ENCODE assay signal across 1 cellular context in genomic region chr17:15999141-15999973, GRCh38.
TF ChIP-seq lines count a peak whose summit lies in the region.

TSS of gene TTC19 (plus strand) at chr17:15999824. CDS start at chr17:15999849, 25 bp downstream.
TSS of gene ZSWIM7 (minus strand) at chr17:15999704. CDS start at chr17:15999594, 110 bp downstream.

TF ChIP-seq in HEK293, 187 proteins besides CTCF, POLR2A, EP300 and RAD21 (continued from another document and continues in another):
- TF ChIP-seq ZNF664 (tag by site-specific recombination; IDR thresholded peaks at IDR 0.05) (0 out of 2 replicates have a peak, but pooled peaks have one; percentile 1), BCL11A (tag by site-specific recombination; IDR thresholded peaks at IDR 0.05; ENCODE audit: low read depth) (peak; percentile 90), GLIS2 (tag by site-specific recombination; IDR thresholded peaks at IDR 0.05) (peak; percentile 100), ZNF391 (tag by site-specific recombination; IDR thresholded peaks at IDR 0.05; ENCODE audit: borderline replicate concordance, low read depth) (peak; percentile 86; the same call in 1 of the 2 replicates), MYNN (tag by site-specific recombination; IDR thresholded peaks at IDR 0.05; ENCODE audit: borderline replicate concordance) (no peak), ZSCAN4 (tag by site-specific recombination; IDR thresholded peaks at IDR 0.05) (0 out of 2 replicates have a peak, but pooled peaks have one; percentile 14), ZNF561 (tag by site-specific recombination; IDR thresholded peaks at IDR 0.05; ENCODE audit: borderline replicate concordance) (0 out of 2 replicates have a peak, but pooled peaks have one; percentile 13), ZBTB20 (tag by site-specific recombination; IDR thresholded peaks at IDR 0.05) (peak; percentile 83), BCL11B (tag by site-specific recombination; IDR thresholded peaks at IDR 0.05; ENCODE audit: low read depth) (peak; percentile 80; the same call in 1 of the 2 replicates), ZBTB1 (tag by site-specific recombination; IDR thresholded peaks at IDR 0.05) (0 out of 2 replicates have a peak, but pooled peaks have one; percentile 47), PRDM4 (tag by site-specific recombination; IDR thresholded peaks at IDR 0.05) (peak; percentile 47; the same call in 1 of the 2 replicates), ZNF701 (tag by site-specific recombination; IDR thresholded peaks at IDR 0.05) (no peak), ZNF580 (tag by site-specific recombination; IDR thresholded peaks at IDR 0.05) (peak; percentile 83; the same call in 1 of the 2 replicates), ZNF501 (tag by site-specific recombination; IDR thresholded peaks at IDR 0.05) (peak; percentile 90), TSHZ1 (tag by site-specific recombination; IDR thresholded peaks at IDR 0.05; ENCODE audit: borderline replicate concordance) (peak; percentile 10; the same call in 1 of the 2 replicates), ZBTB7A (tag by site-specific recombination; IDR thresholded peaks at IDR 0.05; ENCODE audit: low read depth) (0 out of 2 replicates have a peak, but pooled peaks have one; percentile 32), EGR2 (tag by site-specific recombination; IDR thresholded peaks at IDR 0.05; ENCODE audit: low read depth) (peak; percentile 57; the same call in 1 of the 2 replicates), PRDM1 (tag by site-specific recombination; IDR thresholded peaks at IDR 0.05) (peak; percentile 83), ZFHX2 (tag by site-specific recombination; conservative IDR thresholded peaks at IDR 0.05) (peak; percentile 70), ZFP37 (tag by site-specific recombination; IDR thresholded peaks at IDR 0.05) (peak; percentile 75), ZNF211 (tag by site-specific recombination; IDR thresholded peaks at IDR 0.05; ENCODE audit: low read depth) (no peak), ZBTB44 (tag by site-specific recombination; IDR thresholded peaks at IDR 0.05) (no peak), ZIC2 (tag by site-specific recombination; IDR thresholded peaks at IDR 0.05) (peak; percentile 100), ZSCAN16 (tag by site-specific recombination; IDR thresholded peaks at IDR 0.05) (peak; percentile 73; the same call in 1 of the 2 replicates), ZFP69B (tag by site-specific recombination; IDR thresholded peaks at IDR 0.05) (peak; percentile 65; the same call in 1 of the 2 replicates), ZNF121 (tag by site-specific recombination; IDR thresholded peaks at IDR 0.05) (no peak), ZNF362 (tag by site-specific recombination; IDR thresholded peaks at IDR 0.05) (peak; percentile 67), RBAK (tag by site-specific recombination; IDR thresholded peaks at IDR 0.05) (no peak), KLF17 (tag by site-specific recombination; IDR thresholded peaks at IDR 0.05) (peak; percentile 98), IKZF3 (tag by site-specific recombination; IDR thresholded peaks at IDR 0.05) (peak; percentile 66; the same call in 1 of the 2 replicates), YY2 (tag by site-specific recombination; IDR thresholded peaks at IDR 0.05) (peak; percentile 92), ZNF514 (tag by site-specific recombination; IDR thresholded peaks at IDR 0.05) (no peak), PRDM10 (tag by site-specific recombination; IDR thresholded peaks at IDR 0.05) (peak; percentile 83), YY1 (tag by site-specific recombination; IDR thresholded peaks at IDR 0.05) (peak; percentile 95), ZNF324 (tag by site-specific recombination; IDR thresholded peaks at IDR 0.05) (peak; percentile 95), PATZ1 (tag by site-specific recombination; IDR thresholded peaks at IDR 0.05) (peak; percentile 82), ZFP3 (tag by site-specific recombination; IDR thresholded peaks at IDR 0.05; ENCODE audit: low read depth) (peak; percentile 82)
